In genomic region chr17:57086069-57086930, GRCh38 we compare ENCODE assay signal across 8 cellular contexts. TPM values are rescaled to one million over a fixed set of nuclear protein-coding genes. Genes with fewer than 3 reads are reported as not detected.
DNase-seq lines count a peak whose midpoint lies in the region; ATAC-seq lines count a peak whose summit lies in the region.

No MANE protein-coding gene starts in this region.

- H2BK15ac ChIP-seq in neuronal stem cell (ENCODE audit: low read length) = peak overlapping the region; percentile 42

- H3K4me2 ChIP-seq in neuronal stem cell (ENCODE audit: insufficient read depth, low read length, poor library complexity, severe bottlenecking) = peak overlapping the region; percentile 95

- H3K9me3 ChIP-seq in neuronal stem cell (replicated peaks in 1 of 2; ENCODE audit: control insufficient read depth in 2 of 2, insufficient read depth in 1 of 2, low read depth in 1 of 2, low read length in 2 of 2) = no peaks in the 10 kb centered on the region

- H3K18ac ChIP-seq in neuronal stem cell (ENCODE audit: low read length) = peak overlapping the region; percentile 88

- H4K91ac ChIP-seq in neuronal stem cell (ENCODE audit: low read depth, low read length, poor library complexity) = no peak overlapping the region

- H3K27ac ChIP-seq in neuronal stem cell (replicated peaks; ENCODE audit: low read length) = no peak overlapping the region

- peak; percentile 3 for ATAC-seq in GM18498 (IDR thresholded peaks at IDR 0.05; ENCODE audit: unreplicated experiment)
- no peak for ATAC-seq in HG02885 (IDR thresholded peaks at IDR 0.05; ENCODE audit: poor library complexity, unreplicated experiment)

- H3K36me3 ChIP-seq in neuronal stem cell (replicated peaks in 1 of 2; ENCODE audit: control insufficient read depth in 2 of 2, insufficient read depth in 2 of 2, low read length in 2 of 2) = peaks cover 0 to 10% of the 10 kb centered on the region in 2 donors

- peak overlapping the region; percentile 40 for H2BK5ac ChIP-seq in neuronal stem cell (ENCODE audit: low read length)

- H3K4me1 ChIP-seq in neuronal stem cell (ENCODE audit: control insufficient read depth in 2 of 2, insufficient read depth in 1 of 2, low read depth in 1 of 2, low read length in 2 of 2) = peaks cover 19 to 21% of the 10 kb centered on the region in 2 donors

- H3K9ac ChIP-seq in neuronal stem cell (ENCODE audit: low read depth, low read length, poor library complexity) = peak overlapping the region; percentile 93

- H3K14ac ChIP-seq in neuronal stem cell (ENCODE audit: low read length) = peak overlapping the region; percentile 95

- no peak overlapping the region for H2BK120ac ChIP-seq in neuronal stem cell (ENCODE audit: low read depth, low read length)

- no CpG with 5 or more reads among the region's 45 CpGs for WGBS in neuronal stem cell (ENCODE audit: extremely low coverage in 2 of 2, insufficient read length in 2 of 2, insufficient replicate concordance in 1 of 2), 2 donors

- peak overlapping the region; percentile 89 to 91 for H3K4me3 ChIP-seq in neuronal stem cell (ENCODE audit: low read length in 2 of 2)

- no peak overlapping the region for H4K8ac ChIP-seq in neuronal stem cell (ENCODE audit: low read depth, low read length)

- H2AFZ ChIP-seq in neuronal stem cell (ENCODE audit: low read length) = peak overlapping the region; percentile 96

- H3K23ac ChIP-seq in neuronal stem cell (ENCODE audit: low read depth, low read length, poor library complexity) = peak overlapping the region; percentile 48

- no peak overlapping the region for H2BK12ac ChIP-seq in neuronal stem cell (ENCODE audit: low read length)

- DNase-seq in AG08395 (ENCODE audit: low spot score) = peak; percentile 22
- DNase-seq in NCI-H345 (lab: John Stamatoyannopoulos, UW) = peak; percentile 44
- DNase-seq in activated T-cell treated with anti-CD3 and anti-CD28 coated beads, Interleukin-2, amount 50 U/mL, for 1 hour = peak; percentile 36
- peak; percentile 17 for DNase-seq in fibroblast of peridontal ligament (ENCODE audit: extremely low read depth)
- DNase-seq in neuronal stem cell (ENCODE audit: low spot score) = peak; percentile 14
- DNase-seq in cerebellar nuclear complex (lab: John Stamatoyannopoulos, UW) = no peak

- H3K4ac ChIP-seq in neuronal stem cell (ENCODE audit: low read length) = no peak overlapping the region

- no peak overlapping the region for H2AK5ac ChIP-seq in neuronal stem cell (ENCODE audit: low read depth, low read length)

- peaks cover 0 to 7% (median 0%) of the 10 kb centered on the region in 3 experiments for H3K27me3 ChIP-seq in neuronal stem cell (ENCODE audit: control insufficient read depth in 3 of 3, insufficient read depth in 3 of 3, low read depth in 1 of 3, low read length in 3 of 3)

- no peaks in the 10 kb centered on the region for H3K79me1 ChIP-seq in neuronal stem cell (ENCODE audit: low read depth, low read length)

RNA-seq across cellular contexts. Expression of gene AKAP1, which starts 1.3 kb away (rescaled TPM):
- 12.3 TPM for polyA plus RNA-seq in neuronal stem cell (2013, experiment 1 of 2)
- 13.3 TPM for polyA plus RNA-seq in neuronal stem cell (2013, experiment 2 of 2)

Comparison
In these comparisons a context has a peak if more than half of its experiments do, and no peak if none do; other contexts are left out.
1. DNase-seq: peak in AG08395 (single experiment), NCI-H345 (single experiment), activated T-cell treated with anti-CD3 and anti-CD28 coated beads, Interleukin-2, amount 50 U/mL, for 1 hour (single experiment), fibroblast of peridontal ligament (single experiment) and neuronal stem cell (single experiment); none in cerebellar nuclear complex (0 of 2).